In genomic region chr12:24697295-24697694, GRCh38 we compare ENCODE assay signal across 20 cellular contexts.
"Had no signal": no experiment of that assay in that cellular context is flagged by ENCODE, and none has a peak within 500 bp of the region (broad histone marks: within the 10 kb centered on the region; RNA-seq: fewer than 3 reads in every experiment).

No MANE protein-coding gene starts in this region.

- DNase-seq: activated CD4-positive, alpha-beta T cell treated with anti-CD3 and anti-CD28 coated beads for 1 hour; activated CD4-positive, alpha-beta T cell treated with anti-CD3 and anti-CD28 coated beads, Interleukin-2, amount 50 U/mL, for 4 hours; activated gamma-delta T cell; activated naive CD4-positive, alpha-beta T cell treated with anti-CD3 and anti-CD28 coated beads, Interleukin-2, amount 50 U/mL, for 16 hours; activated naive CD8-positive, alpha-beta T cell treated with anti-CD3 and anti-CD28 coated beads, Interleukin-2, amount 50 U/mL, for 24 hours; activated T-cell treated with anti-CD3 and anti-CD28 coated beads, Interleukin-2, amount 50 U/mL, for 72 hours; cortex of kidney; foreskin keratinocyte; kidney; naive thymus-derived CD4-positive, alpha-beta T cell; ovary; psoas muscle; stimulated activated CD4-positive, alpha-beta T cell treated with anti-CD3 and anti-CD28 coated beads, Interleukin-1b, Interleukin-23, amount 100 ng/mL, for 48 hours; substantia nigra; T-helper 9 cell; thyroid gland had no signal

- H3K36me3 Mint-ChIP-seq: naive thymus-derived CD4-positive, alpha-beta T cell had no signal

- H3K4me3 Mint-ChIP-seq: activated naive CD8-positive, alpha-beta T cell treated with anti-CD3 and anti-CD28 coated beads, Interleukin-2, amount 50 U/mL, for 24 hours; activated T-cell treated with anti-CD3 and anti-CD28 coated beads, Interleukin-2, amount 50 U/mL, for 72 hours; naive thymus-derived CD4-positive, alpha-beta T cell; stimulated activated naive CD8-positive, alpha-beta T cell treated with anti-CD3 and anti-CD28 coated beads, Interleukin-15, Interleukin-2, amounts not matched to agents 100 ng/mL and 50 ng/mL, for 24 hours had no signal

- H3K9me3 ChIP-seq: neutrophil, ovary, psoas muscle, right atrium auricular region, thyroid gland had no signal

- H3K4me3 ChIP-seq: cardiac muscle cell, ovary, psoas muscle, right atrium auricular region, thyroid gland had no signal

- H3K27ac Mint-ChIP-seq: activated naive CD8-positive, alpha-beta T cell treated with anti-CD3 and anti-CD28 coated beads, Interleukin-2, amount 50 U/mL, for 24 hours; activated T-cell treated with anti-CD3 and anti-CD28 coated beads, Interleukin-2, amount 50 U/mL, for 72 hours; naive thymus-derived CD4-positive, alpha-beta T cell; stimulated activated naive CD8-positive, alpha-beta T cell treated with anti-CD3 and anti-CD28 coated beads, Interleukin-15, Interleukin-2, amounts not matched to agents 100 ng/mL and 50 ng/mL, for 24 hours had no signal

- H3K27ac ChIP-seq: cardiac muscle cell, foreskin keratinocyte, neutrophil, ovary, psoas muscle, right atrium auricular region, thyroid gland had no signal

- H3K36me3 ChIP-seq: cardiac muscle cell, neutrophil, ovary, right atrium auricular region, thyroid gland had no signal

- H3K4me1 ChIP-seq: foreskin keratinocyte, psoas muscle, right atrium auricular region had no signal

- H3K4me1 Mint-ChIP-seq: naive thymus-derived CD4-positive, alpha-beta T cell had no signal

- H3K9me3 Mint-ChIP-seq: stimulated activated naive CD8-positive, alpha-beta T cell treated with anti-CD3 and anti-CD28 coated beads, Interleukin-15, Interleukin-2, amounts not matched to agents 100 ng/mL and 50 ng/mL, for 24 hours had no signal

- H3K27me3 ChIP-seq: cardiac muscle cell, foreskin keratinocyte, neutrophil, ovary, right atrium auricular region, thyroid gland had no signal
